In the genomic region with DNA sequence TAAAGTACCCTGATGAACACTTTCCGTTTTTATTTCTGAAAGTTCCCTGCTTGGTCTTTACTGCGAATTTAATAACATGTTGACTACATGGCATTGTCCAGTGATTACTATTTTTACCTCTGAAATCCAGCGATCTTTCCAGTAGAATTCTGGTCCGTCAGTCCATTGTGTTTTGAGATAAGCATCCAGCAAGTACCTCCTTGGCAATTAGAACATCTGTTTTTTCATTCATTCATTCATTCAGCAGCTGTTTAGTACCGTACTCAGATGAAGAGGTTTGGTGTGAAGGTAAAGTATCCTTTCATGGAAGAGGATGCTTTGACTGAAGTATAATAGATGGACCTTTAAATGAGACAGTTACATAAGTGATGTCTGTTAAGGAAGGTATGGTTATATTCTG, we compare ENCODE assay signal across 9 cellular contexts. TPM values are rescaled to one million over a fixed set of nuclear protein-coding genes. Genes with fewer than 3 reads are reported as not detected.
DNase-seq lines count a peak whose midpoint lies in the region; ATAC-seq, FAIRE-seq and TF ChIP-seq lines count a peak whose summit lies in the region.
"Had no signal": no experiment of that assay in that cellular context is flagged by ENCODE, and none has a peak within 500 bp of the region (broad histone marks: within the 10 kb centered on the region; RNA-seq: fewer than 3 reads in every experiment).

No MANE protein-coding gene starts in this region.

- peak overlapping the region; percentile 73 to 87 for H3K27ac ChIP-seq in SK-N-SH (ENCODE audit: low read depth in 2 of 2, low read length in 1 of 2)
- no peak overlapping the region for H3K27ac ChIP-seq in iPS-18a (ENCODE audit: low read length)
- H3K27ac ChIP-seq in substantia nigra (ENCODE audit: low read depth, low read length, poor library complexity, severe bottlenecking): peak overlapping the region; percentile 70

- peaks cover 24% of the 10 kb centered on the region for H3F3A ChIP-seq in SK-N-SH (replicated peaks; ENCODE audit: insufficient read depth)

- H3K36me3 ChIP-seq in SK-N-SH (replicated peaks in 1 of 2; ENCODE audit: control insufficient read depth in 1 of 2, insufficient read depth in 2 of 2, low read length in 1 of 2) (peaks cover 0 to 7% of the 10 kb centered on the region in 2 experiments), iPS-18a (ENCODE audit: control insufficient read depth, low read depth, low read length) (no peaks in the 10 kb centered on the region)

- H3K9ac ChIP-seq in SK-N-SH (peak overlapping the region; percentile 92), iPS-18a (ENCODE audit: low read length) (peak overlapping the region; percentile 83)

- peak overlapping the region; percentile 83 for H3K4me2 ChIP-seq in SK-N-SH

- H3K4me1 ChIP-seq in SK-N-SH (ENCODE audit: control insufficient read depth in 1 of 2, insufficient read depth in 2 of 2, low read depth in 1 of 2, low read length in 1 of 2) (peaks cover 8 to 18% of the 10 kb centered on the region in 2 experiments; a peak in 3 of 4 replicates), iPS-18a (ENCODE audit: control insufficient read depth, low read depth, low read length) (peaks cover 9% of the 10 kb centered on the region)

- H3K27ac Mint-ChIP-seq in activated CD8-positive, alpha-beta T cell treated with anti-CD3 and anti-CD28 coated beads, Interleukin-2, amount 10 ng/mL, durations not matched to agents 7 days and 5 days: peak overlapping the region; percentile 75

- H3K36me3 Mint-ChIP-seq in activated CD8-positive, alpha-beta T cell treated with anti-CD3 and anti-CD28 coated beads, Interleukin-2, amount 10 ng/mL, durations not matched to agents 7 days and 5 days (ENCODE audit: low read depth): no peaks in the 10 kb centered on the region

- peaks cover 37% of the 10 kb centered on the region for H3K4me1 Mint-ChIP-seq in activated CD8-positive, alpha-beta T cell treated with anti-CD3 and anti-CD28 coated beads, Interleukin-2, amount 10 ng/mL, durations not matched to agents 7 days and 5 days (ENCODE audit: low read depth)

- 0 out of 2 replicates have a peak overlapping the region, but pooled peaks have one; percentile 4 for H2AFZ ChIP-seq in SK-N-SH (ENCODE audit: low read depth)

- no peak for TF ChIP-seq EP300 in SK-N-SH (IDR thresholded peaks at IDR 0.05; ENCODE audit: borderline replicate concordance in 1 of 2, low read depth in 1 of 2, low read length in 1 of 2)

- CTCF ChIA-PET in SK-N-SH (lab: Yijun Ruan, JAX): interaction anchor here (0.9 to 1.5 kb wide), 4 partner anchors 12 to 244 kb away, joined by 3 to 5 read pairs (median 4); no protein-coding TSS in a partner anchor
- CTCF ChIA-PET in activated CD8-positive, alpha-beta T cell treated with anti-CD3 and anti-CD28 coated beads, Interleukin-2, amount 10 ng/mL, durations not matched to agents 7 days and 5 days (lab: Charles Lee): interaction anchor here (1.3 kb wide), 1 partner anchor 10 kb away, joined by 3 read pairs; no protein-coding TSS in a partner anchor

- WGBS in SK-N-SH (ENCODE audit: low lambda C conversion rate): 8% methylated on average over 5 of the region's 5 CpGs

- DNase-seq in SK-N-SH (no peak), substantia nigra (lab: John Stamatoyannopoulos, UW) (no peak), GM12891 (ENCODE audit: insufficient read length, low spot score) (no peak)
- no peak for DNase-seq in activated CD8-positive, alpha-beta T cell treated with anti-CD3 and anti-CD28 coated beads, Interleukin-2, amount 10 ng/mL, durations not matched to agents 7 days and 5 days

- no peaks in the 10 kb centered on the region for H3K9me2 ChIP-seq in SK-N-SH

- no peak for TF ChIP-seq POLR2A in GM12891 (IDR thresholded peaks at IDR 0.05; ENCODE audit: low read depth, low read length)

- H3K4me3 Mint-ChIP-seq in activated CD8-positive, alpha-beta T cell treated with anti-CD3 and anti-CD28 coated beads, Interleukin-2, amount 10 ng/mL, durations not matched to agents 7 days and 5 days: peak overlapping the region; percentile 79

- H3K9me3 Mint-ChIP-seq in activated CD8-positive, alpha-beta T cell treated with anti-CD3 and anti-CD28 coated beads, Interleukin-2, amount 10 ng/mL, durations not matched to agents 7 days and 5 days (ENCODE audit: insufficient read depth): no peaks in the 10 kb centered on the region

- no peak for TF ChIP-seq CTCF in SK-N-SH (IDR thresholded peaks at IDR 0.05)

- H3K79me2 ChIP-seq in SK-N-SH (ENCODE audit: insufficient read depth): peaks cover 57% of the 10 kb centered on the region

- H3K4me3 ChIP-seq in SK-N-SH (ENCODE audit: low read depth in 2 of 2, low read length in 1 of 2) (peak overlapping the region; percentile 92 to 94), iPS-18a (ENCODE audit: low read length) (peak overlapping the region; percentile 94)

- TF ChIP-seq RAD21 in SK-N-SH (IDR thresholded peaks at IDR 0.05; ENCODE audit: low read length): no peak

- H4K20me1 ChIP-seq in SK-N-SH (ENCODE audit: insufficient read depth): peaks cover 52% of the 10 kb centered on the region

- no peaks in the 10 kb centered on the region for H3K27me3 Mint-ChIP-seq in activated CD8-positive, alpha-beta T cell treated with anti-CD3 and anti-CD28 coated beads, Interleukin-2, amount 10 ng/mL, durations not matched to agents 7 days and 5 days (ENCODE audit: low read depth)

- POLR2A ChIA-PET in SK-N-SH (lab: Yijun Ruan, JAX): no interaction called here
- POLR2A ChIA-PET in activated CD8-positive, alpha-beta T cell treated with anti-CD3 and anti-CD28 coated beads, Interleukin-2, amount 10 ng/mL, durations not matched to agents 7 days and 5 days (lab: Charles Lee): no interaction called here

- FAIRE-seq in GM12891 (lab: Jason Lieb, UNC): no peak
- FAIRE-seq: TTC549 had no signal

- no peaks in the 10 kb centered on the region for H3K9me3 ChIP-seq in SK-N-SH
- H3K9me3 ChIP-seq in iPS-18a (ENCODE audit: control insufficient read depth, low read depth, low read length): no peaks in the 10 kb centered on the region

- H3K27me3 ChIP-seq in SK-N-SH (ENCODE audit: insufficient read depth) (no peaks in the 10 kb centered on the region), iPS-18a (ENCODE audit: control insufficient read depth, insufficient read depth, low read length) (peaks cover 13% of the 10 kb centered on the region)

- ATAC-seq in SK-N-SH treated with all-trans-retinoic acid at 6 μM for 48 hours (no peak), HG02588 (IDR thresholded peaks at IDR 0.05; ENCODE audit: unreplicated experiment) (no peak), HG03342 (IDR thresholded peaks at IDR 0.05; ENCODE audit: unreplicated experiment) (no peak)
- ATAC-seq in activated CD8-positive, alpha-beta T cell treated with anti-CD3 and anti-CD28 coated beads, Interleukin-2, amount 10 ng/mL, durations not matched to agents 7 days and 5 days: no peak

TF ChIP-seq in SK-N-SH, 30 proteins besides CTCF, POLR2A, EP300 and RAD21 (continues in another document):
- TF ChIP-seq POLR2AphosphoS5 (IDR thresholded peaks at IDR 0.05; ENCODE audit: low read depth, low read length): no peak

TF ChIP-seq in SK-N-SH treated with all-trans-retinoic acid at 6 μM for 48 hours, 23 proteins besides CTCF, POLR2A, EP300 and RAD21:
- TF ChIP-seq ARNTL (CRISPR knock-in tag; IDR thresholded peaks at IDR 0.05; ENCODE audit: borderline replicate concordance, low read depth): no peak
- TF ChIP-seq, protein P1, sequence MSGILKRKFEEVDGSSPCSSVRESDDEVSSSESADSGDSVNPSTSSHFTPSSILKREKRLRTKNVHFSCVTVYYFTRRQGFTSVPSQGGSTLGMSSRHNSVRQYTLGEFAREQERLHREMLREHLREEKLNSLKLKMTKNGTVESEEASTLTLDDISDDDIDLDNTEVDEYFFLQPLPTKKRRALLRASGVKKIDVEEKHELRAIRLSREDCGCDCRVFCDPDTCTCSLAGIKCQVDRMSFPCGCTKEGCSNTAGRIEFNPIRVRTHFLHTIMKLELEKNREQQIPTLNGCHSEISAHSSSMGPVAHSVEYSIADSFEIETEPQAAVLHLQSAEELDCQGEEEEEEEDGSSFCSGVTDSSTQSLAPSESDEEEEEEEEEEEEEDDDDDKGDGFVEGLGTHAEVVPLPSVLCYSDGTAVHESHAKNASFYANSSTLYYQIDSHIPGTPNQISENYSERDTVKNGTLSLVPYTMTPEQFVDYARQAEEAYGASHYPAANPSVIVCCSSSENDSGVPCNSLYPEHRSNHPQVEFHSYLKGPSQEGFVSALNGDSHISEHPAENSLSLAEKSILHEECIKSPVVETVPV (CRISPR knock-in tag; IDR thresholded peaks at IDR 0.05): no peak
- TF ChIP-seq ZFP3 (CRISPR knock-in tag; IDR thresholded peaks at IDR 0.05): no peak

TF ChIP-seq in GM12891, 5 proteins besides CTCF, POLR2A, EP300 and RAD21:
- TF ChIP-seq TAF1 (IDR thresholded peaks at IDR 0.05; ENCODE audit: low read depth, low read length) (no peak), SPI1 (IDR thresholded peaks at IDR 0.05; ENCODE audit: low read depth, low read length) (no peak), POU2F2 (IDR thresholded peaks at IDR 0.05; ENCODE audit: low read depth, low read length) (no peak), POLR2AphosphoS5 (IDR thresholded peaks at IDR 0.05; ENCODE audit: low read depth, low read length) (no peak), PAX5 (IDR thresholded peaks at IDR 0.05; ENCODE audit: insufficient read depth, low read length, severe bottlenecking) (no peak)

RNA-seq across cellular contexts. Expression of gene MAPK8, which starts 1.1 kb away (rescaled TPM):
- 26.4 and 33.6 TPM in 2 replicates for polyA plus RNA-seq in SK-N-SH (2012; rRNA removed)
- polyA plus RNA-seq in SK-N-SH (2012; cell fraction: cytosol; rRNA removed): 37.6 and 40.8 TPM in 2 replicates
- polyA plus RNA-seq in SK-N-SH (2012; cell fraction: nucleus; rRNA removed): 31.0 and 49.9 TPM in 2 replicates
- total RNA-seq in activated CD8-positive, alpha-beta T cell treated with anti-CD3 and anti-CD28 coated beads, Interleukin-2, amount 10 ng/mL, durations not matched to agents 7 days and 5 days: 10 to 100 TPM; 29.4 to 30.7 TPM
- 18.5 TPM for polyA plus RNA-seq in GM12891 (2012; ENCODE audit: low read depth, missing spikeins)

RNA-seq across cellular contexts. Expression of gene FRMPD2, which starts 33.1 kb away (rescaled TPM):
- polyA plus RNA-seq in SK-N-SH (2012; rRNA removed): 0.02 TPM in 2 replicates
- polyA plus RNA-seq in SK-N-SH (2012; cell fraction: cytosol; rRNA removed): 0.04 TPM in 2 replicates
- polyA plus RNA-seq in SK-N-SH (2012; cell fraction: nucleus; rRNA removed): 0.06 TPM in 1 of 2 replicates, not detected in the other
- total RNA-seq in activated CD8-positive, alpha-beta T cell treated with anti-CD3 and anti-CD28 coated beads, Interleukin-2, amount 10 ng/mL, durations not matched to agents 7 days and 5 days: not detected
- polyA plus RNA-seq in GM12891 (2012; ENCODE audit: low read depth, missing spikeins): 1.2 TPM
